ENCODE assay signal across 39 cellular contexts in the genomic region with DNA sequence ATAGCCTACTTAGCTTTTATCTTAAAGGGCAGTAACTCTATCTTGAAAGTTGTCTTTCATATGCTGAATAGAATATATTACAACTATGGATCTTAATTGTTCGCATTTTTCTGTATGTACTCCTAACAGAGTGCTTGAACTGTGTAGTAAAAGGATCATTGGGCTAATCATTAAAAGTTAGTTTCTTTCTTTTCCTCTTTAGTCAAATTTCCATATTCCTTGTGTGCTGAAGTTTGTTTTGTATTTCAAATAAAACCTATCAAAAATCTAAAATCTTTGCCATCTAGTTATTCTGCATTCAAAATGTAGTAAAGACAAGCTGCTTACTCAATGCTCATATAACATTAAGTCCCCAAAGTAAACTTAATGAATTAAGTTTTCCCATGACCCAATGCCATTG.
"Had no signal": no experiment of that assay in that cellular context is flagged by ENCODE, and none has a peak within 500 bp of the region (broad histone marks: within the 10 kb centered on the region; RNA-seq: fewer than 3 reads in every experiment).

No MANE protein-coding gene starts in this region.

- H3K9me3 Mint-ChIP-seq: activated naive CD4-positive, alpha-beta T cell treated with anti-CD3 and anti-CD28 coated beads, Interleukin-2, amount 50 U/mL, for 24 hours; activated naive CD8-positive, alpha-beta T cell treated with anti-CD3 and anti-CD28 coated beads, Interleukin-2, amount 10 ng/mL, durations not matched to agents 7 days and 5 days; activated T-helper 1 cell treated with anti-CD3 and anti-CD28 coated beads, Interleukin-12 subunit alpha, Interleukin-12 subunit beta, Interleukin-2, Interleukin-4 antibody, amounts not matched to agents 30 ng/mL and 10 ng/mL and 1 ng/mL, durations not matched to agents 14 hours and 24 hours and 36 hours had no signal

- H3K4me3 ChIP-seq: adrenal gland, ascending aorta, body of pancreas, breast epithelium, cardiac muscle cell had no signal

- H3K36me3 Mint-ChIP-seq: activated naive CD4-positive, alpha-beta T cell treated with anti-CD3 and anti-CD28 coated beads, Interleukin-2, amount 10 ng/mL, durations not matched to agents 7 days and 5 days; activated naive CD4-positive, alpha-beta T cell treated with anti-CD3 and anti-CD28 coated beads, Interleukin-2, amount 50 U/mL, for 24 hours; activated naive CD4-positive, alpha-beta T cell treated with anti-CD3 and anti-CD28 coated beads, Interleukin-2, amount 50 U/mL, for 72 hours; activated naive CD8-positive, alpha-beta T cell; activated naive CD8-positive, alpha-beta T cell treated with anti-CD3 and anti-CD28 coated beads for 36 hours; activated naive CD8-positive, alpha-beta T cell treated with anti-CD3 and anti-CD28 coated beads, Interleukin-2, amount 10 ng/mL, durations not matched to agents 7 days and 5 days; brain had no signal

- H3K9me3 ChIP-seq: ascending aorta, body of pancreas had no signal

- H3K4me3 Mint-ChIP-seq: activated naive CD4-positive, alpha-beta T cell treated with anti-CD3 and anti-CD28 coated beads for 36 hours; activated naive CD4-positive, alpha-beta T cell treated with anti-CD3 and anti-CD28 coated beads, Interleukin-2, amount 10 ng/mL, durations not matched to agents 7 days and 5 days; activated naive CD4-positive, alpha-beta T cell treated with anti-CD3 and anti-CD28 coated beads, Interleukin-2, amount 50 U/mL, for 24 hours; activated naive CD8-positive, alpha-beta T cell; activated naive CD8-positive, alpha-beta T cell treated with anti-CD3 and anti-CD28 coated beads for 36 hours; activated naive CD8-positive, alpha-beta T cell treated with anti-CD3 and anti-CD28 coated beads, Interleukin-2, amount 10 ng/mL, durations not matched to agents 7 days and 5 days; activated naive CD8-positive, alpha-beta T cell treated with anti-CD3 and anti-CD28 coated beads, Interleukin-2, amount 50 U/mL, for 24 hours; activated T-cell treated with anti-CD3 and anti-CD28 coated beads, Interleukin-2, amount 50 U/mL, for 24 hours; activated T-cell treated with anti-CD3 and anti-CD28 coated beads, Interleukin-2, amount 50 U/mL, for 4 hours; activated T-cell treated with anti-CD3 and anti-CD28 coated beads, Interleukin-2, amount 50 U/mL, for 72 hours; activated T-helper 1 cell treated with anti-CD3 and anti-CD28 coated beads, Interleukin-12 subunit alpha, Interleukin-12 subunit beta, Interleukin-2, Interleukin-4 antibody, amounts not matched to agents 30 ng/mL and 10 ng/mL and 1 ng/mL, durations not matched to agents 14 hours and 24 hours and 36 hours; activated T-helper 17 cell treated with anti-CD3 and anti-CD28 coated beads, Interleukin-2, amount 50 U/mL, for 72 hours; brain; central memory CD8-positive, alpha-beta T cell had no signal

- DNase-seq: activated effector memory CD4-positive, alpha-beta T cell treated with anti-CD3 and anti-CD28 coated beads, Interleukin-2, amount 50 U/mL, for 16 hours; activated effector memory CD4-positive, alpha-beta T cell treated with Interleukin-2 at 50 U/mL for 16 hours; activated gamma-delta T cell; activated gamma-delta T cell treated with Interleukin-2 at 50 U/mL for 16 hours; activated naive CD4-positive, alpha-beta T cell; activated naive CD4-positive, alpha-beta T cell treated with anti-CD3 and anti-CD28 coated beads for 36 hours; activated naive CD4-positive, alpha-beta T cell treated with anti-CD3 and anti-CD28 coated beads, Interleukin-2, amount 10 ng/mL, durations not matched to agents 7 days and 5 days; activated naive CD4-positive, alpha-beta T cell treated with anti-CD3 and anti-CD28 coated beads, Interleukin-2, amount 50 U/mL, for 16 hours; activated naive CD4-positive, alpha-beta T cell treated with Interleukin-2 at 50 U/mL for 16 hours; activated naive CD8-positive, alpha-beta T cell treated with anti-CD3 and anti-CD28 coated beads for 36 hours; activated naive CD8-positive, alpha-beta T cell treated with anti-CD3 and anti-CD28 coated beads, Interleukin-2, amount 10 ng/mL, durations not matched to agents 7 days and 5 days; activated naive CD8-positive, alpha-beta T cell treated with anti-CD3 and anti-CD28 coated beads, Interleukin-2, amount 50 U/mL, for 24 hours; activated T-cell treated with anti-CD3 and anti-CD28 coated beads, Interleukin-2, amount 50 U/mL, for 1 hour; activated T-cell treated with anti-CD3 and anti-CD28 coated beads, Interleukin-2, amount 50 U/mL, for 24 hours; activated T-cell treated with anti-CD3 and anti-CD28 coated beads, Interleukin-2, amount 50 U/mL, for 4 hours; activated T-cell treated with anti-CD3 and anti-CD28 coated beads, Interleukin-2, amount 50 U/mL, for 48 hours; activated T-cell treated with anti-CD3 and anti-CD28 coated beads, Interleukin-2, amount 50 U/mL, for 72 hours; adrenal gland; amniotic stem cell; amygdala; anterior cingulate cortex; aorta; body of pancreas; brain microvascular endothelial cell; caudate nucleus; central memory CD4-positive, alpha-beta T cell; cerebellar nuclear complex had no signal

- H3K27ac ChIP-seq: adrenal gland, ascending aorta, body of pancreas, brain microvascular endothelial cell, breast epithelium, cardiac muscle cell had no signal

- ATAC-seq: activated naive CD4-positive, alpha-beta T cell treated with anti-CD3 and anti-CD28 coated beads, Interleukin-2, amount 50 U/mL, for 72 hours; activated naive CD8-positive, alpha-beta T cell treated with anti-CD3 and anti-CD28 coated beads, Interleukin-2, amount 50 U/mL, for 24 hours; activated T-cell treated with anti-CD3 and anti-CD28 coated beads, Interleukin-2, amount 50 U/mL, for 4 hours; activated T-cell treated with anti-CD3 and anti-CD28 coated beads, Interleukin-2, amount 50 U/mL, for 72 hours; activated T-helper 17 cell treated with anti-CD3 and anti-CD28 coated beads, Interleukin-2, amount 50 U/mL, for 72 hours; body of pancreas had no signal

- FAIRE-seq: bronchial epithelial cell had no signal

- H3K27ac Mint-ChIP-seq: activated naive CD4-positive, alpha-beta T cell treated with anti-CD3 and anti-CD28 coated beads for 36 hours; activated naive CD4-positive, alpha-beta T cell treated with anti-CD3 and anti-CD28 coated beads, Interleukin-2, amount 10 ng/mL, durations not matched to agents 7 days and 5 days; activated naive CD4-positive, alpha-beta T cell treated with anti-CD3 and anti-CD28 coated beads, Interleukin-2, amount 50 U/mL, for 24 hours; activated naive CD4-positive, alpha-beta T cell treated with anti-CD3 and anti-CD28 coated beads, Interleukin-2, amount 50 U/mL, for 72 hours; activated naive CD8-positive, alpha-beta T cell; activated naive CD8-positive, alpha-beta T cell treated with anti-CD3 and anti-CD28 coated beads for 36 hours; activated naive CD8-positive, alpha-beta T cell treated with anti-CD3 and anti-CD28 coated beads, Interleukin-2, amount 10 ng/mL, durations not matched to agents 7 days and 5 days; activated naive CD8-positive, alpha-beta T cell treated with anti-CD3 and anti-CD28 coated beads, Interleukin-2, amount 50 U/mL, for 24 hours; activated T-cell treated with anti-CD3 and anti-CD28 coated beads, Interleukin-2, amount 50 U/mL, for 24 hours; activated T-cell treated with anti-CD3 and anti-CD28 coated beads, Interleukin-2, amount 50 U/mL, for 72 hours; activated T-helper 1 cell treated with anti-CD3 and anti-CD28 coated beads, Interleukin-12 subunit alpha, Interleukin-12 subunit beta, Interleukin-2, Interleukin-4 antibody, amounts not matched to agents 30 ng/mL and 10 ng/mL and 1 ng/mL, durations not matched to agents 14 hours and 24 hours and 36 hours; activated T-helper 17 cell treated with anti-CD3 and anti-CD28 coated beads, Interleukin-2, amount 50 U/mL, for 72 hours; activated T-helper 2 cell treated with anti-CD3 and anti-CD28 coated beads, Interferon-gamma antibody, Interleukin-2, Interleukin-4, amounts not matched to agents 10 μg/mL and 5 μg/mL and 100 μg/mL, durations not matched to agents 14 hours and 24 hours and 36 hours; brain had no signal

- H3K4me1 ChIP-seq: adrenal gland, ascending aorta, body of pancreas, breast epithelium had no signal

- H3K4me1 Mint-ChIP-seq: activated naive CD4-positive, alpha-beta T cell treated with anti-CD3 and anti-CD28 coated beads, Interleukin-2, amount 10 ng/mL, durations not matched to agents 7 days and 5 days; activated naive CD4-positive, alpha-beta T cell treated with anti-CD3 and anti-CD28 coated beads, Interleukin-2, amount 50 U/mL, for 24 hours; activated naive CD8-positive, alpha-beta T cell treated with anti-CD3 and anti-CD28 coated beads for 36 hours; activated naive CD8-positive, alpha-beta T cell treated with anti-CD3 and anti-CD28 coated beads, Interleukin-2, amount 10 ng/mL, durations not matched to agents 7 days and 5 days; activated naive CD8-positive, alpha-beta T cell treated with anti-CD3 and anti-CD28 coated beads, Interleukin-2, amount 50 U/mL, for 24 hours; activated T-helper 17 cell treated with anti-CD3 and anti-CD28 coated beads, Interleukin-2, amount 50 U/mL, for 72 hours; brain; central memory CD8-positive, alpha-beta T cell had no signal
